24 cellular contexts compared by ENCODE assay signal in the genomic region with DNA sequence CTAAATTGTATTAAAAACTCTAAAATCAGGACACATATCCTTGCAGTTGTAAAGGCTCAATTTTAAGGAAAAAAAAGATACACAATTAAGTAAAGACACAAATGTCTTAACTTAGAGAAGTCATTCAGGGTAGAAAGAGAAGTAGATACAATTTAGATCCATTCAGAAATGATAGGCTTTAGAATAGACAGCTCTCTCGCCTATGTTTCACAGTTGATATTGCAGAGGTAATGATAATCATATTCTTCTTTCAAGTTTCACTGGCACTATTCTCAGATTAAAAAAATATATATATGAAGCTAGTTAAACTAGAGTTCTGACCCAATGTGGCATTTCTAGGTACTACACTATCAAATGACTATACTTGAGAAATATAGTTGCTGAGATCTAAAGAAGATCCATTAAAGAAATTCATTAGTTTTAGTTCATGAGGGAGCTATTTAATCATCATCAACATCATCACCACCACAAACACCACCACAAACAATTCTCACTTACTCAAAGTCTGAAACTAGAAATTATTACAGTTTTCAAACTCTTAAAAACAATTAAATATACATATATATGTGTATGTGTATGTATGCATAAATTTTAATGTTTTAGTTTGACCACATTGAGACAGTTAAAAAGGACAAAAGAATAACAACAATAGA.
DNase-seq lines count a peak whose midpoint lies in the region; ATAC-seq, FAIRE-seq and TF ChIP-seq lines count a peak whose summit lies in the region.
"Had no signal": no experiment of that assay in that cellular context is flagged by ENCODE, and none has a peak within 500 bp of the region (broad histone marks: within the 10 kb centered on the region; RNA-seq: fewer than 3 reads in every experiment).

No MANE protein-coding gene starts in this region.

- H3K9me2 ChIP-seq in PC-9 (ENCODE audit: insufficient read depth): no peaks in the 10 kb centered on the region

- POLR2A ChIA-PET in GM12878 (lab: Charles Lee) (no interaction called here), PC-9 (lab: Charles Lee; ENCODE audit: unreplicated experiment) (no interaction called here)

- no peak overlapping the region for H3K9ac ChIP-seq in GM12878 (ENCODE audit: control insufficient read depth, insufficient read depth, low read length)
- H3K9ac ChIP-seq: BLaER1 treated with 17β-estradiol and CSF1 and Interleukin-3, amounts not matched to agents 10 nM and 100 nM had no signal

- no peaks in the 10 kb centered on the region for H3K9me3 Mint-ChIP-seq in stimulated activated naive CD8-positive, alpha-beta T cell treated with anti-CD3 and anti-CD28 coated beads, Interleukin-15, amount 100 ng/mL, for 72 hours
- H3K9me3 Mint-ChIP-seq in HFFc6: no peaks in the 10 kb centered on the region
- H3K9me3 Mint-ChIP-seq: CD4-positive, alpha-beta T cell had no signal

- BruUV-seq in GM12878 (replicated peaks; lab: Mats Ljungman, UMichigan) (no TSS peak), PC-9 (replicated peaks; lab: Mats Ljungman, UMichigan) (no TSS peak)

- peak; percentile 62 for ATAC-seq in stimulated activated naive CD8-positive, alpha-beta T cell treated with anti-CD3 and anti-CD28 coated beads, Interleukin-15, amount 100 ng/mL, for 72 hours
- ATAC-seq in stimulated activated naive CD8-positive, alpha-beta T cell treated with anti-CD3 and anti-CD28 coated beads, Interleukin-15, Interleukin-2, amounts not matched to agents 100 U/mL and 50 U/mL, for 24 hours: no peak
- ATAC-seq in GM12878: peak; percentile 69
- no peak for ATAC-seq in GM18861 (IDR thresholded peaks at IDR 0.05; ENCODE audit: unreplicated experiment)
- no peak for ATAC-seq in GM19324 (IDR thresholded peaks at IDR 0.05; ENCODE audit: low FRiP score, unreplicated experiment)
- ATAC-seq: HepG2, T-cell had no signal

- H3K36me3 ChIP-seq in GM12878 (ENCODE audit: control insufficient read depth in 2 of 2, insufficient read depth in 2 of 2, low read length in 1 of 2) (no peaks in the 10 kb centered on the region), PC-9 (ENCODE audit: low read depth) (no peaks in the 10 kb centered on the region)

- no peak overlapping the region for H3K27ac Mint-ChIP-seq in stimulated activated naive CD8-positive, alpha-beta T cell treated with anti-CD3 and anti-CD28 coated beads, Interleukin-15, amount 100 ng/mL, for 72 hours
- H3K27ac Mint-ChIP-seq in HFFc6: peak overlapping the region; percentile 20; the same call in 1 of the 2 replicates
- H3K27ac Mint-ChIP-seq: CD4-positive, alpha-beta T cell had no signal

- WGBS in GM12878 (ENCODE audit: insufficient coverage, insufficient replicate concordance, low lambda C conversion rate, missing lambda C conversion rate): 95% methylated on average over 1 of the region's 1 CpG

- SMC1A ChIA-PET in GM12878 (lab: Charles Lee; ENCODE audit: uncharacterized antibody, unreplicated experiment): interaction anchor here (0.8 to 1.7 kb wide), 6 partner anchors 11 to 206 kb away, joined by 3 to 4 read pairs (median 3); no protein-coding TSS in a partner anchor

- FAIRE-seq in GM12878 (lab: Jason Lieb, UNC): no peak
- FAIRE-seq: A204.1, D721Med, H54, HepG2 had no signal

- H2AFZ ChIP-seq in GM12878 (ENCODE audit: control insufficient read depth, low read depth, low read length) (no peak overlapping the region), PC-9 (no peak overlapping the region)

- H3K4me3 ChIP-seq in GM12878: no peak overlapping the region
- no peak overlapping the region for H3K4me3 ChIP-seq in PC-9
- H3K4me3 ChIP-seq: BLaER1 treated with 17β-estradiol and CSF1 and Interleukin-3, amounts not matched to agents 10 nM and 100 nM had no signal

- H3K27me3 ChIP-seq in GM12878 (replicated peaks in 1 of 2; ENCODE audit: control insufficient read depth in 2 of 2, insufficient read depth in 2 of 2, low read length in 1 of 2) (no peaks in the 10 kb centered on the region), PC-9 (ENCODE audit: insufficient read depth, low read depth) (no peaks in the 10 kb centered on the region)
- H3K27me3 ChIP-seq: BLaER1 treated with 17β-estradiol and CSF1 and Interleukin-3, amounts not matched to agents 10 nM and 100 nM had no signal

- H3K27ac ChIP-seq in GM12878 (ENCODE audit: control insufficient read depth, insufficient read depth): no peak overlapping the region
- no peak overlapping the region for H3K27ac ChIP-seq in PC-9
- H3K27ac ChIP-seq: BLaER1 treated with 17β-estradiol and CSF1 and Interleukin-3, amounts not matched to agents 10 nM and 100 nM had no signal

- H3K9me3 ChIP-seq in GM12878 (replicated peaks; ENCODE audit: control insufficient read depth, insufficient read depth, low read length) (no peaks in the 10 kb centered on the region), PC-9 (ENCODE audit: insufficient read depth, low read depth) (no peaks in the 10 kb centered on the region)

- no peaks in the 10 kb centered on the region for H4K20me1 ChIP-seq in GM12878 (ENCODE audit: control insufficient read depth, insufficient read depth)
- H4K20me1 ChIP-seq in PC-9 (ENCODE audit: insufficient read depth): no peaks in the 10 kb centered on the region
- H4K20me1 ChIP-seq: BLaER1 treated with 17β-estradiol and CSF1 and Interleukin-3, amounts not matched to agents 10 nM and 100 nM had no signal

- no peak overlapping the region for H3K4me3 Mint-ChIP-seq in stimulated activated naive CD8-positive, alpha-beta T cell treated with anti-CD3 and anti-CD28 coated beads, Interleukin-15, amount 100 ng/mL, for 72 hours
- H3K4me3 Mint-ChIP-seq in HFFc6: no peak overlapping the region
- H3K4me3 Mint-ChIP-seq: CD4-positive, alpha-beta T cell; T-cell had no signal

- H3K36me3 Mint-ChIP-seq in HFFc6 (ENCODE audit: low read depth): peaks cover 57% of the 10 kb centered on the region

- no peaks in the 10 kb centered on the region for H3K27me3 Mint-ChIP-seq in stimulated activated naive CD8-positive, alpha-beta T cell treated with anti-CD3 and anti-CD28 coated beads, Interleukin-15, amount 100 ng/mL, for 72 hours
- no peaks in the 10 kb centered on the region for H3K27me3 Mint-ChIP-seq in HFFc6 (ENCODE audit: insufficient read depth)
- H3K27me3 Mint-ChIP-seq: CD4-positive, alpha-beta T cell; T-cell had no signal

- H3K4me1 Mint-ChIP-seq in stimulated activated naive CD8-positive, alpha-beta T cell treated with anti-CD3 and anti-CD28 coated beads, Interleukin-15, amount 100 ng/mL, for 72 hours: no peaks in the 10 kb centered on the region
- peaks cover 38% of the 10 kb centered on the region for H3K4me1 Mint-ChIP-seq in HFFc6 (ENCODE audit: low read depth)

- TF ChIP-seq RAD21 in GM12878 (IDR thresholded peaks at IDR 0.05; ENCODE audit: insufficient read depth, low read depth, low read length): no peak

- no peak overlapping the region for H3K4me2 ChIP-seq in GM12878 (ENCODE audit: control insufficient read depth, insufficient read depth)
- no peak overlapping the region for H3K4me2 ChIP-seq in PC-9
- H3K4me2 ChIP-seq: BLaER1 treated with 17β-estradiol and CSF1 and Interleukin-3, amounts not matched to agents 10 nM and 100 nM had no signal

- no peaks in the 10 kb centered on the region for H3F3A ChIP-seq in PC-9 (ENCODE audit: insufficient read depth, low read depth)

- RAD21 ChIA-PET in GM12878 (lab: Charles Lee; ENCODE audit: unreplicated experiment): interaction anchor here (1.2 to 1.8 kb wide), 3 partner anchors 62 to 203 kb away, joined by 3 read pairs; no protein-coding TSS in a partner anchor

- H3K79me2 ChIP-seq in GM12878 (ENCODE audit: control insufficient read depth, insufficient read depth, low read length) (no peaks in the 10 kb centered on the region), PC-9 (ENCODE audit: low read depth) (no peaks in the 10 kb centered on the region)

- CTCF ChIA-PET in GM12878 (lab: Yijun Ruan, JAX) (interaction anchor here (1.1 to 1.5 kb wide), 4 partner anchors 8 to 236 kb away, joined by 3 to 5 read pairs (median 4); no protein-coding TSS in a partner anchor), PC-9 (lab: Charles Lee) (no interaction called here)

- no peak for TF ChIP-seq EP300 in GM12878 (IDR thresholded peaks at IDR 0.05; ENCODE audit: borderline replicate concordance in 1 of 2, control insufficient read depth in 1 of 2, low read depth in 2 of 2, low read length in 2 of 2)

- TF ChIP-seq POLR2A in GM12878 (IDR thresholded peaks at IDR 0.05; ENCODE audit: low read depth, low read length): no peak

- no peak for DNase-seq in stimulated activated naive CD8-positive, alpha-beta T cell treated with anti-CD3 and anti-CD28 coated beads, Interleukin-15, amount 100 ng/mL, for 72 hours
- no peak for DNase-seq in stimulated activated naive CD8-positive, alpha-beta T cell treated with anti-CD3 and anti-CD28 coated beads, Interleukin-15, Interleukin-2, amounts not matched to agents 100 U/mL and 50 U/mL, for 24 hours
- DNase-seq in HFFc6 (no peak), GM12878 (ENCODE audit: low read depth, low spot score) (no peak), PC-9 (no peak), ACHN (no peak)
- DNase-seq: AML-193; CD4-positive, alpha-beta T cell; Karpas-422; NCI-H1105; NCI-H1436 treated with DMSO at 0.1 percent for 48 hours; NCI-H187 treated with DMSO at 0.1 percent for 48 hours; NCI-H524 treated with DMSO at 0.1 percent for 48 hours; NK-92 treated with Interleukin-12 subunit alpha and Interleukin-12 subunit beta, amount 100 ng/mL, for 24 hours; RPMI8226; SHP77; T-cell had no signal

- H3K4me1 ChIP-seq in GM12878 (ENCODE audit: control insufficient read depth, insufficient read depth, low read length): no peaks in the 10 kb centered on the region
- no peaks in the 10 kb centered on the region for H3K4me1 ChIP-seq in PC-9 (replicated peaks; ENCODE audit: insufficient read depth)
- H3K4me1 ChIP-seq: BLaER1 treated with 17β-estradiol and CSF1 and Interleukin-3, amounts not matched to agents 10 nM and 100 nM had no signal

- TF ChIP-seq CTCF in HFFc6 (IDR thresholded peaks at IDR 0.05): no peak; the same call in 1 of the 2 replicates
- TF ChIP-seq CTCF in GM12878 (IDR thresholded peaks at IDR 0.05 in 2 of 3, conservative IDR thresholded peaks at IDR 0.05 in 1 of 3; ENCODE audit: control insufficient read depth in 2 of 3, extremely low read depth in 1 of 3, insufficient read depth in 1 of 3, low read depth in 3 of 3, low read length in 3 of 3): no peak
- no peak for TF ChIP-seq CTCF in PC-9 (conservative IDR thresholded peaks at IDR 0.05)

- intact Hi-C loops in GM12878 (cut with micrococcal nuclease; ENCODE audit: unreplicated experiment) (no loop called here), PC-9 (cut with micrococcal nuclease; ENCODE audit: unreplicated experiment) (no loop called here)

- in situ Hi-C loops in GM12878 (cut with MboI) (no loop called here), ACHN (cut with HindIII; ENCODE audit: low pct_ligation_motif_present, low pct_unique_long_range_greater_than_20kb, low sequenced_read_pairs) (no loop called here)

TF ChIP-seq in GM12878, 131 proteins besides CTCF, POLR2A, EP300 and RAD21:
- TF ChIP-seq IKZF2 (IDR thresholded peaks at IDR 0.05) (no peak), MTA2 (IDR thresholded peaks at IDR 0.05; ENCODE audit: low read depth) (peak; percentile 63; the same call in 1 of the 2 replicates), BHLHE40 (IDR thresholded peaks at IDR 0.05; ENCODE audit: borderline replicate concordance in 1 of 2, low read depth in 2 of 2, low read length in 1 of 2) (no peak), ZNF384 (IDR thresholded peaks at IDR 0.05; ENCODE audit: borderline replicate concordance, low read depth, low read length) (no peak)

Comparison
In these comparisons a context has a peak if more than half of its experiments do, and no peak if none do; other contexts are left out.
1. ATAC-seq: peak in stimulated activated naive CD8-positive, alpha-beta T cell treated with anti-CD3 and anti-CD28 coated beads, Interleukin-15, amount 100 ng/mL, for 72 hours (single experiment) and GM12878 (single experiment); none in stimulated activated naive CD8-positive, alpha-beta T cell treated with anti-CD3 and anti-CD28 coated beads, Interleukin-15, Interleukin-2, amounts not matched to agents 100 U/mL and 50 U/mL, for 24 hours (single experiment), GM18861 (single experiment) and GM19324 (single experiment).